Comparison of ENCODE assay signal across 30 cellular contexts in genomic region chr20:50858525-50858924, GRCh38.
"Had no signal": no experiment of that assay in that cellular context is flagged by ENCODE, and none has a peak within 500 bp of the region (broad histone marks: within the 10 kb centered on the region; RNA-seq: fewer than 3 reads in every experiment).

No MANE protein-coding gene starts in this region.

- H3K27ac ChIP-seq: adrenal gland, body of pancreas, brain microvascular endothelial cell, breast epithelium had no signal

- DNase-seq: activated B cell treated with CpG ODN at 0.5 μM for 24 hours; activated CD4-positive, alpha-beta memory T cell treated with anti-CD3 and anti-CD28 coated beads for 36 hours; activated CD4-positive, alpha-beta T cell treated with anti-CD3 and anti-CD28 coated beads for 4 hours; activated CD4-positive, alpha-beta T cell treated with anti-CD3 and anti-CD28 coated beads, Interleukin-2, amount 10 ng/mL, durations not matched to agents 24 days and 14 days; activated CD4-positive, alpha-beta T cell treated with anti-CD3 and anti-CD28 coated beads, Interleukin-2, amount 50 U/mL, for 1 hour; activated CD4-positive, alpha-beta T cell treated with anti-CD3 and anti-CD28 coated beads, Interleukin-2, amount 50 U/mL, for 4 hours; activated CD4-positive, CD25-positive, alpha-beta regulatory T cell treated with anti-CD3 and anti-CD28 coated beads, Interleukin-2, amount 50 U/mL, for 72 hours; activated CD8-positive, alpha-beta memory T cell treated with anti-CD3 and anti-CD28 coated beads, Interleukin-2, amount 50 U/mL, for 4 hours; activated CD8-positive, alpha-beta T cell treated with anti-CD3 and anti-CD28 coated beads for 36 hours; activated effector memory CD4-positive, alpha-beta T cell treated with anti-CD3 and anti-CD28 coated beads, Interleukin-2, amount 50 U/mL, for 16 hours; activated gamma-delta T cell treated with Interleukin-2 at 50 U/mL for 16 hours; activated naive CD4-positive, alpha-beta T cell; activated naive CD4-positive, alpha-beta T cell treated with anti-CD3 and anti-CD28 coated beads for 36 hours; activated naive CD4-positive, alpha-beta T cell treated with anti-CD3 and anti-CD28 coated beads, Interleukin-2, amount 50 U/mL, for 16 hours; activated naive CD8-positive, alpha-beta T cell treated with anti-CD3 and anti-CD28 coated beads for 36 hours; activated T-cell treated with anti-CD3 and anti-CD28 coated beads for 4 hours; activated T-cell treated with anti-CD3 and anti-CD28 coated beads, Interleukin-2, amount 50 U/mL, for 1 hour; activated T-cell treated with anti-CD3 and anti-CD28 coated beads, Interleukin-2, amount 50 U/mL, for 4 hours; activated T-cell treated with anti-CD3 and anti-CD28 coated beads, Interleukin-2, amount 50 U/mL, for 72 hours; adrenal gland; amniotic stem cell; aorta; body of pancreas; brain microvascular endothelial cell; central memory CD4-positive, alpha-beta T cell; T-helper 2 cell; T-helper 9 cell had no signal

- H3K27me3 ChIP-seq: adrenal gland, body of pancreas, brain microvascular endothelial cell, breast epithelium had no signal

- H3K4me1 ChIP-seq: breast epithelium had no signal

- H3K9me3 ChIP-seq: adrenal gland, body of pancreas, breast epithelium had no signal

- H3K4me3 ChIP-seq: adrenal gland, body of pancreas, breast epithelium had no signal

- ATAC-seq: activated CD8-positive, alpha-beta T cell treated with anti-CD3 and anti-CD28 coated beads for 36 hours; activated naive CD4-positive, alpha-beta T cell treated with anti-CD3 and anti-CD28 coated beads, Interleukin-2, amount 50 U/mL, for 72 hours; activated T-cell treated with anti-CD3 and anti-CD28 coated beads, Interleukin-2, amount 50 U/mL, for 4 hours; activated T-cell treated with anti-CD3 and anti-CD28 coated beads, Interleukin-2, amount 50 U/mL, for 72 hours; activated T-helper 17 cell treated with anti-CD3 and anti-CD28 coated beads, Interleukin-2, amount 50 U/mL, for 72 hours; body of pancreas had no signal

- H3K36me3 ChIP-seq: adrenal gland, brain microvascular endothelial cell, breast epithelium had no signal
